ENCODE assay signal across 11 cellular contexts in the genomic region with DNA sequence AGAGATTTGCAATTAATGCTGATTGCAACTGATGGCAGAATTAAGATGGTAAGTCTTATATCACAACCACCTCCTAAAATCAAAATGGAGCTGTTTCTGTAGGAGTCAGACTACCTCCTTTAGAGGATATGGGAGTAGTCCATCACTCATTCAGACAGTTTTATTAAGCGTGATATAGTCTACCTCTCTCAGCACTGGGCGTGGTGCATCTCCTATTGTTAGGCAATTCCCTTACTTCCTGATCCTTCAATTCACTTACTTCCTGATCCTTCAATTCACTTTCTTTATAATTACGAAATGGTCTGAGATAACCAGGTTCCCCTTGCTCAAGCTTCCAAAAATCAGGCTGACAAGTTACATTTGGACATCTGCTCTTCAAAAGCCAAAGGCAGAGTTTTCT. TPM values are rescaled to one million over a fixed set of nuclear protein-coding genes. Genes with fewer than 3 reads are reported as not detected.
DNase-seq lines count a peak whose midpoint lies in the region; ATAC-seq and TF ChIP-seq lines count a peak whose summit lies in the region.
"Had no signal": no experiment of that assay in that cellular context is flagged by ENCODE, and none has a peak within 500 bp of the region (broad histone marks: within the 10 kb centered on the region; RNA-seq: fewer than 3 reads in every experiment).

No MANE protein-coding gene starts in this region.

- no peak overlapping the region for H3K4me3 ChIP-seq in esophagus (ENCODE audit: low read depth in 1 of 2, low read length in 2 of 2)
- no peak overlapping the region for H3K4me3 ChIP-seq in prostate gland
- H3K4me3 ChIP-seq: SK-N-MC had no signal

- H3K27ac ChIP-seq in esophagus (ENCODE audit: low read depth in 2 of 2, low read length in 1 of 2) (peak overlapping the region; percentile 90 to 92), prostate gland (peak overlapping the region; percentile 56 to 65)
- H3K27ac ChIP-seq: SK-N-MC had no signal

- DNase-seq in Daoy (ENCODE audit: low read depth), result peak; percentile 29
- DNase-seq in NCI-H69 (lab: John Stamatoyannopoulos, UW), result peak; percentile 98
- DNase-seq in prostate gland (ENCODE audit: low spot score), result peak; percentile 56
- no peak for DNase-seq in activated CD8-positive, alpha-beta memory T cell treated with anti-CD3 and anti-CD28 coated beads, Interleukin-2, amount 50 U/mL, for 48 hours
- no peak for DNase-seq in NCI-H1092 treated with DMSO at 0.1 percent for 48 hours (lab: John Stamatoyannopoulos, UW)
- no peak for DNase-seq in HCEC 1CT
- DNase-seq: mesendoderm, NCI-H1436 treated with DMSO at 0.1 percent for 48 hours had no signal

- H3K4me1 ChIP-seq in esophagus (ENCODE audit: control insufficient read depth in 2 of 2, insufficient read depth in 2 of 2, low read length in 1 of 2), result peaks cover 8 to 28% of the 10 kb centered on the region in 2 donors
- peaks cover 10% of the 10 kb centered on the region for H3K4me1 ChIP-seq in prostate gland (replicated peaks)

- WGBS in esophagus, 2 donors, result 35 to 41% methylated on average over 3 of the region's 3 CpGs
- 40% methylated on average over 3 of the region's 3 CpGs for WGBS in prostate gland

- H3K36me3 ChIP-seq in esophagus (ENCODE audit: control insufficient read depth in 2 of 2, insufficient read depth in 2 of 2, low read length in 1 of 2) (no peaks in the 10 kb centered on the region), prostate gland (no peaks in the 10 kb centered on the region)

- H3K9me3 ChIP-seq in esophagus (ENCODE audit: control insufficient read depth in 2 of 2, insufficient read depth in 1 of 2, low read depth in 1 of 2, low read length in 1 of 2) (no peaks in the 10 kb centered on the region), prostate gland (no peaks in the 10 kb centered on the region)

- no peak for TF ChIP-seq CTCF in prostate gland (IDR thresholded peaks at IDR 0.05)

- H3K27me3 ChIP-seq in esophagus (ENCODE audit: control insufficient read depth in 1 of 2, insufficient read depth in 2 of 2, low read length in 2 of 2) (no peaks in the 10 kb centered on the region), prostate gland (replicated peaks; ENCODE audit: insufficient read depth) (no peaks in the 10 kb centered on the region)

- ATAC-seq in GM21360 (IDR thresholded peaks at IDR 0.05; ENCODE audit: unreplicated experiment), result no peak

- intact Hi-C loops in prostate gland (cut with DNase I), result no loop called here

- no peak for TF ChIP-seq POLR2A in prostate gland (IDR thresholded peaks at IDR 0.05)

RNA-seq across cellular contexts. Expression of a gene that starts 31.9 kb away (rescaled TPM):
- 5.2 and 7.5 TPM in 2 replicates for total RNA-seq in Daoy (2014; rRNA removed; shearing (Covaris generic))
- polyA plus RNA-seq in esophagus, result 10 to 100 TPM in 1 of 2 donors, 1 to 10 TPM in 1; 8.0 to 12.9 TPM
- total RNA-seq in prostate gland, result 100 to 1,000 TPM in 1 of 2 donors, 10 to 100 TPM in 1; 33.5 to 103 TPM

Comparison
In these comparisons a context has a peak if more than half of its experiments do, and no peak if none do; other contexts are left out.
1. DNase-seq: peak in Daoy (single experiment), NCI-H69 (single experiment) and prostate gland (single experiment); none in activated CD8-positive, alpha-beta memory T cell treated with anti-CD3 and anti-CD28 coated beads, Interleukin-2, amount 50 U/mL, for 48 hours (single experiment), NCI-H1092 treated with DMSO at 0.1 percent for 48 hours (single experiment) and HCEC 1CT (single experiment).